Comparison of ENCODE assay signal across 12 cellular contexts in the genomic region with DNA sequence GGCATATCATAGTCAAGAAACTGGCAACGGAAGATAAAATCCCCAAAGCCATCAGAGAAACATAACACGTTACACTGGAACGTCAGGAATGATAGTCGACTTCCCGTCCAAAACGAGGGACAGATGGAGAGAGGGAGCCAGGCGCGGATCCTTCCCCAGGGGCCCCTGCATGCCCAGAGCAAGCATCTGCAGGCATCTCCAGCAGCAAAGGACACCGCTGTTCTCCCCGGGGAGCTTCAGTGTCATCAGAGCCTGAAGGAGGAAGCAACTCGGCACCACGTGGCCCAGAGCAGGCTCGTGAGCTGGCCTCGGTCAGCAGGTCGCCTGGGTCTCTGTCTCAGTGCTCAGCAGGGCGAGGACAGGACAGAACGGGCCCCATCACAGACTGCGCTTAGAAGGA. TPM values are rescaled to one million over a fixed set of nuclear protein-coding genes. Genes with fewer than 3 reads are reported as not detected.
DNase-seq lines count a peak whose midpoint lies in the region; ATAC-seq and TF ChIP-seq lines count a peak whose summit lies in the region.
"Had no signal": no experiment of that assay in that cellular context is flagged by ENCODE, and none has a peak within 500 bp of the region (broad histone marks: within the 10 kb centered on the region; RNA-seq: fewer than 3 reads in every experiment).

No MANE protein-coding gene starts in this region.

- H3K9me3 ChIP-seq in mesenchymal stem cell (ENCODE audit: control insufficient read depth, low read length) = peaks cover 8% of the 10 kb centered on the region
- no peaks in the 10 kb centered on the region for H3K9me3 ChIP-seq in SK-N-SH
- H3K9me3 ChIP-seq in OCI-LY7 (ENCODE audit: low read length) = no peaks in the 10 kb centered on the region

- H3K27ac ChIP-seq in mesenchymal stem cell (ENCODE audit: low read length, poor library complexity, severe bottlenecking) = no peak overlapping the region
- no peak overlapping the region for H3K27ac ChIP-seq in SK-N-SH (ENCODE audit: low read depth in 2 of 2, low read length in 1 of 2)
- no peak overlapping the region for H3K27ac ChIP-seq in OCI-LY7 (ENCODE audit: low read depth, low read length, poor library complexity, severe bottlenecking)
- H3K27ac ChIP-seq: cardiac muscle cell had no signal

- H4K8ac ChIP-seq in mesenchymal stem cell (ENCODE audit: low read length) = no peak overlapping the region

- WGBS in mesenchymal stem cell = 61% methylated on average over 18 of the region's 18 CpGs
- WGBS in SK-N-SH (ENCODE audit: low lambda C conversion rate) = 72% methylated on average over 17 of the region's 18 CpGs

- no peaks in the 10 kb centered on the region for H3F3A ChIP-seq in SK-N-SH (replicated peaks; ENCODE audit: insufficient read depth)

- H4K91ac ChIP-seq in mesenchymal stem cell (ENCODE audit: low read length) = no peak overlapping the region

- no peak overlapping the region for H3K23ac ChIP-seq in mesenchymal stem cell (ENCODE audit: low read length in 2 of 2)

- no peak overlapping the region for H2BK12ac ChIP-seq in mesenchymal stem cell (ENCODE audit: low read length in 2 of 2)

- ATAC-seq in HG02840 (IDR thresholded peaks at IDR 0.05; ENCODE audit: low FRiP score, unreplicated experiment) = no peak
- ATAC-seq: HepG2 had no signal

- H2BK5ac ChIP-seq in mesenchymal stem cell (ENCODE audit: low read depth, low read length, poor library complexity, severe bottlenecking) = no peak overlapping the region

- no peak overlapping the region for H3K14ac ChIP-seq in mesenchymal stem cell (ENCODE audit: low read length in 2 of 2)

- no peaks in the 10 kb centered on the region for H3K79me2 ChIP-seq in SK-N-SH (ENCODE audit: insufficient read depth)
- no peaks in the 10 kb centered on the region for H3K79me2 ChIP-seq in OCI-LY7 (ENCODE audit: insufficient read depth, low read depth, low read length)

- H3K4me3 ChIP-seq in mesenchymal stem cell (ENCODE audit: insufficient read depth in 1 of 2, low read depth in 1 of 2, low read length in 2 of 2) = peak overlapping the region in 1 of 2 experiments; percentile 35
- H3K4me3 ChIP-seq in SK-N-SH (ENCODE audit: low read depth in 2 of 2, low read length in 1 of 2) = no peak overlapping the region
- no peak overlapping the region for H3K4me3 ChIP-seq in OCI-LY7 (ENCODE audit: low read depth, low read length, poor library complexity, severe bottlenecking)
- H3K4me3 ChIP-seq: cardiac muscle cell had no signal

- no TSS peak for BruUV-seq in OCI-LY7 (replicated peaks; lab: Mats Ljungman, UMichigan)

- H2BK120ac ChIP-seq in mesenchymal stem cell (ENCODE audit: low read depth, low read length) = no peak overlapping the region

- H3K18ac ChIP-seq in mesenchymal stem cell (ENCODE audit: low read depth in 1 of 2, low read length in 2 of 2) = no peak overlapping the region

- H3K9me2 ChIP-seq in SK-N-SH (no peaks in the 10 kb centered on the region), OCI-LY7 (ENCODE audit: insufficient read depth, low read length) (no peaks in the 10 kb centered on the region)

- TF ChIP-seq RAD21 in SK-N-SH (IDR thresholded peaks at IDR 0.05; ENCODE audit: low read length) = no peak

- H3K4me2 ChIP-seq in mesenchymal stem cell (ENCODE audit: low read length, poor library complexity, severe bottlenecking) (no peak overlapping the region), SK-N-SH (no peak overlapping the region), OCI-LY7 (ENCODE audit: low read length) (no peak overlapping the region)

- DNase-seq in HCEC 1CT = peak; percentile 1
- DNase-seq in dedifferentiated amniotic fluid mesenchymal stem cell (ENCODE audit: extremely low spot score) = peak; percentile 33
- DNase-seq in mesenchymal stem cell = peak; percentile 14
- peak; percentile 60 for DNase-seq in superior temporal gyrus (ENCODE audit: extremely low spot score)
- no peak for DNase-seq in SW480 (ENCODE audit: low spot score)
- DNase-seq in SK-N-SH = no peak
- no peak for DNase-seq in OCI-LY7 (ENCODE audit: low spot score)
- DNase-seq: activated CD8-positive, alpha-beta memory T cell treated with anti-CD3 and anti-CD28 coated beads, Interleukin-2, amount 50 U/mL, for 4 hours; NCI-H510A treated with DMSO at 0.1 percent for 48 hours had no signal

- no peak overlapping the region for H2AFZ ChIP-seq in mesenchymal stem cell (ENCODE audit: low read depth, low read length)
- no peak overlapping the region for H2AFZ ChIP-seq in SK-N-SH (ENCODE audit: low read depth)
- H2AFZ ChIP-seq in OCI-LY7 (ENCODE audit: low read length) = no peak overlapping the region

- H3K9ac ChIP-seq in mesenchymal stem cell (ENCODE audit: low read length) = peak overlapping the region; percentile 84
- H3K9ac ChIP-seq in SK-N-SH = no peak overlapping the region

- H4K20me1 ChIP-seq in SK-N-SH (ENCODE audit: insufficient read depth) = no peaks in the 10 kb centered on the region
- H4K20me1 ChIP-seq in OCI-LY7 (ENCODE audit: insufficient read depth, low read length) = no peaks in the 10 kb centered on the region

- no peak for TF ChIP-seq EP300 in SK-N-SH (IDR thresholded peaks at IDR 0.05; ENCODE audit: borderline replicate concordance in 1 of 2, low read depth in 1 of 2, low read length in 1 of 2)

- peak overlapping the region; percentile 33 for H2BK15ac ChIP-seq in mesenchymal stem cell (ENCODE audit: low read depth, poor library complexity, severe bottlenecking)

- peaks cover 6 to 9% of the 10 kb centered on the region in 2 experiments for H3K36me3 ChIP-seq in mesenchymal stem cell (ENCODE audit: control insufficient read depth in 1 of 2, insufficient read depth in 2 of 2, low read depth in 1 of 2, low read length in 2 of 2)
- H3K36me3 ChIP-seq in SK-N-SH (replicated peaks in 1 of 2; ENCODE audit: control insufficient read depth in 1 of 2, insufficient read depth in 2 of 2, low read length in 1 of 2) = no peaks in the 10 kb centered on the region
- no peaks in the 10 kb centered on the region; the same call in 1 of the 2 replicates for H3K36me3 ChIP-seq in OCI-LY7 (ENCODE audit: insufficient read depth, low read length)
- H3K36me3 ChIP-seq: cardiac muscle cell had no signal

- H2AK5ac ChIP-seq in mesenchymal stem cell (ENCODE audit: low read length, severe bottlenecking) = no peak overlapping the region

- CTCF ChIA-PET in SK-N-SH (lab: Yijun Ruan, JAX) (interaction anchor here (1.7 kb wide), 1 partner anchor 47 kb away, joined by 4 read pairs; no protein-coding TSS in a partner anchor), OCI-LY7 (lab: Charles Lee; ENCODE audit: unreplicated experiment) (no interaction called here)

- POLR2A ChIA-PET in SK-N-SH (lab: Yijun Ruan, JAX) = no interaction called here
- POLR2A ChIA-PET in OCI-LY7 (lab: Charles Lee) = no interaction called here

- peaks cover 8% of the 10 kb centered on the region for H3K4me1 ChIP-seq in mesenchymal stem cell (ENCODE audit: control insufficient read depth, insufficient read depth, low read depth, low read length)
- no peaks in the 10 kb centered on the region; a peak in 1 of 4 replicates for H3K4me1 ChIP-seq in SK-N-SH (ENCODE audit: control insufficient read depth in 1 of 2, insufficient read depth in 2 of 2, low read depth in 1 of 2, low read length in 1 of 2)
- no peaks in the 10 kb centered on the region for H3K4me1 ChIP-seq in OCI-LY7 (ENCODE audit: insufficient read depth, low read length, poor library complexity, severe bottlenecking)

- intact Hi-C loops in OCI-LY7 (cut with micrococcal nuclease; ENCODE audit: unreplicated experiment) = no loop called here

- H3K4ac ChIP-seq in mesenchymal stem cell (ENCODE audit: low read depth in 1 of 2, low read length in 2 of 2) = no peak overlapping the region

- TF ChIP-seq CTCF in SK-N-SH (IDR thresholded peaks at IDR 0.05) (no peak), OCI-LY7 (conservative IDR thresholded peaks at IDR 0.05; ENCODE audit: low read length) (no peak)

- H3K27me3 ChIP-seq in mesenchymal stem cell (ENCODE audit: control insufficient read depth in 1 of 2, insufficient read depth in 1 of 2, low read length in 2 of 2) (no peaks in the 10 kb centered on the region), SK-N-SH (ENCODE audit: insufficient read depth) (no peaks in the 10 kb centered on the region)
- H3K27me3 ChIP-seq: cardiac muscle cell had no signal

- H3K79me1 ChIP-seq in mesenchymal stem cell (replicated peaks; ENCODE audit: low read length, poor library complexity, severe bottlenecking) = no peaks in the 10 kb centered on the region

TF ChIP-seq in SK-N-SH, 30 proteins besides CTCF, POLR2A, EP300 and RAD21:
- no peak for TF ChIP-seq NRF1 (IDR thresholded peaks at IDR 0.05; ENCODE audit: low read depth, low read length)
- no peak for TF ChIP-seq RCOR1 (IDR thresholded peaks at IDR 0.05; ENCODE audit: low read length)
- TF ChIP-seq FOXJ3 (CRISPR knock-in tag; IDR thresholded peaks at IDR 0.05) = no peak
- no peak for TF ChIP-seq JUND (IDR thresholded peaks at IDR 0.05)
- no peak for TF ChIP-seq RFX5 (IDR thresholded peaks at IDR 0.05; ENCODE audit: low read length)
- no peak for TF ChIP-seq YY1 (IDR thresholded peaks at IDR 0.05; ENCODE audit: low read depth)

RNA-seq across cellular contexts. Expression of a gene that starts 50.1 kb away (rescaled TPM):
- 4.3 TPM for polyA plus RNA-seq in mesenchymal stem cell (2013, experiment 1 of 2)
- 5.4 TPM for polyA plus RNA-seq in mesenchymal stem cell (2013, experiment 2 of 2)
- polyA plus RNA-seq in SK-N-SH (2012; rRNA removed) = 5.7 and 8.2 TPM in 2 replicates
- polyA plus RNA-seq in SK-N-SH (2012; cell fraction: cytosol; rRNA removed) = 3.0 and 5.1 TPM in 2 replicates
- polyA plus RNA-seq in SK-N-SH (2012; cell fraction: nucleus; rRNA removed) = 22.6 and 22.9 TPM in 2 replicates
- total RNA-seq in OCI-LY7 (2014; rRNA removed; shearing (Covaris generic)) = 5.8 and 17.0 TPM in 2 replicates
- 31.4 and 32.8 TPM in 2 replicates for total RNA-seq in OCI-LY7 (2022)

Comparison
In these comparisons a context has a peak if more than half of its experiments do, and no peak if none do; other contexts are left out.
1. DNase-seq: peak in HCEC 1CT (single experiment), dedifferentiated amniotic fluid mesenchymal stem cell (single experiment), mesenchymal stem cell (single experiment) and superior temporal gyrus (single experiment); none in SW480 (single experiment), SK-N-SH (single experiment) and OCI-LY7 (single experiment).